ENCODE assay signal across 10 cellular contexts in genomic region chr17:55426851-55427586, GRCh38. TPM values are rescaled to one million over a fixed set of nuclear protein-coding genes. Genes with fewer than 3 reads are reported as not detected.
DNase-seq lines count a peak whose midpoint lies in the region; ATAC-seq and TF ChIP-seq lines count a peak whose summit lies in the region.
"Had no signal": no experiment of that assay in that cellular context is flagged by ENCODE, and none has a peak within 500 bp of the region (broad histone marks: within the 10 kb centered on the region; RNA-seq: fewer than 3 reads in every experiment).

No MANE protein-coding gene starts in this region.

- peak; percentile 70 for ATAC-seq in GM19463 (IDR thresholded peaks at IDR 0.05; ENCODE audit: unreplicated experiment)
- peak; percentile 40 for ATAC-seq in HG03280 (IDR thresholded peaks at IDR 0.05; ENCODE audit: unreplicated experiment)
- ATAC-seq in left cardiac atrium, result no peak
- ATAC-seq: psoas muscle had no signal

- no peak for TF ChIP-seq CTCF in epithelial cell of proximal tubule (conservative IDR thresholded peaks at IDR 0.05; ENCODE audit: low read depth, low read length)

- intact Hi-C loops in left cardiac atrium (cut with DNase I), result no loop called here

- DNase-seq in EL (peak; percentile 13), epithelial cell of proximal tubule (ENCODE audit: low read depth) (peak; percentile 85), NCI-H1436 treated with DMSO at 0.1 percent for 48 hours (lab: John Stamatoyannopoulos, UW) (no peak), left cardiac atrium (no peak), epidermal melanocyte (ENCODE audit: insufficient read length, low spot score) (no peak), DMS114 treated with DMSO at 0.1 percent for 48 hours (lab: John Stamatoyannopoulos, UW; ENCODE audit: unreplicated experiment) (no peak)
- DNase-seq: CD4-positive, alpha-beta T cell; psoas muscle had no signal

- H3K4me3 ChIP-seq in epithelial cell of proximal tubule (ENCODE audit: low read depth, low read length), result no peak overlapping the region
- H3K4me3 ChIP-seq: psoas muscle had no signal

RNA-seq across cellular contexts. Expression of gene MMD, which starts 5.4 kb away (rescaled TPM):
- total RNA-seq in epithelial cell of proximal tubule (26.6 and 34.3 TPM in 2 replicates), left cardiac atrium (10 to 100 TPM; 26.8 to 29.1 TPM)

Comparison
In these comparisons a context has a peak if more than half of its experiments do, and no peak if none do; other contexts are left out.
1. DNase-seq: peak in EL (single experiment) and epithelial cell of proximal tubule (single experiment); none in NCI-H1436 treated with DMSO at 0.1 percent for 48 hours (single experiment), left cardiac atrium (single experiment), epidermal melanocyte (single experiment) and DMS114 treated with DMSO at 0.1 percent for 48 hours (single experiment).
2. ATAC-seq: peak in GM19463 (single experiment) and HG03280 (single experiment); none in left cardiac atrium (0 of 2).